Comparison of ENCODE assay signal across 8 cellular contexts in genomic region chr9:94213513-94214124, GRCh38. TPM values are rescaled to one million over a fixed set of nuclear protein-coding genes. Genes with fewer than 3 reads are reported as not detected.
DNase-seq lines count a peak whose midpoint lies in the region; ATAC-seq and TF ChIP-seq lines count a peak whose summit lies in the region.

No MANE protein-coding gene starts in this region.

- ATAC-seq in GM19328 (IDR thresholded peaks at IDR 0.05; ENCODE audit: unreplicated experiment) (peak; percentile 76), HG03571 (IDR thresholded peaks at IDR 0.05; ENCODE audit: unreplicated experiment) (peak; percentile 89)

- H3K9ac ChIP-seq in liver (ENCODE audit: low read depth in 1 of 2, low read length in 2 of 2) = no peak overlapping the region

- H3K27ac Mint-ChIP-seq in activated CD4-positive, alpha-beta T cell treated with anti-CD3 and anti-CD28 coated beads, Interleukin-2, amount 10 ng/mL, durations not matched to agents 24 days and 14 days = peak overlapping the region; percentile 64

- H3K36me3 ChIP-seq in liver (ENCODE audit: control insufficient read depth in 4 of 4, insufficient read depth in 3 of 4, low read depth in 1 of 4, low read length in 3 of 4) = no peaks in the 10 kb centered on the region

- no peak overlapping the region for H3K27ac ChIP-seq in liver (ENCODE audit: low read depth in 1 of 2, low read length in 2 of 2)

- H3K4me3 ChIP-seq in liver (ENCODE audit: low read depth in 1 of 3, low read length in 3 of 3) = no peak overlapping the region

- TF ChIP-seq RAD21 in liver (IDR thresholded peaks at IDR 0.05) = peak; percentile 98

- H3K27me3 Mint-ChIP-seq in activated CD4-positive, alpha-beta T cell treated with anti-CD3 and anti-CD28 coated beads, Interleukin-2, amount 10 ng/mL, durations not matched to agents 24 days and 14 days = peaks cover 12% of the 10 kb centered on the region

- intact Hi-C loops in activated CD4-positive, alpha-beta T cell treated with anti-CD3 and anti-CD28 coated beads, Interleukin-2, amount 10 ng/mL, durations not matched to agents 24 days and 14 days (cut with micrococcal nuclease) = loop anchor here (1.0 to 10.0 kb wide), 3 partner anchors 79 to 199 kb away; no protein-coding TSS in a partner anchor

- peak in 12 of 14 donors; percentile 3 to 68 (median 34) for DNase-seq in C1 segment of cervical spinal cord (lab: John Stamatoyannopoulos, UW)
- peak; percentile 82 for DNase-seq in NCI-H748 (lab: John Stamatoyannopoulos, UW; ENCODE audit: unreplicated experiment)
- peak; percentile 91 for DNase-seq in activated CD4-positive, alpha-beta T cell treated with anti-CD3 and anti-CD28 coated beads, Interleukin-2, amount 10 ng/mL, durations not matched to agents 24 days and 14 days
- DNase-seq in dedifferentiated amniotic fluid mesenchymal stem cell (ENCODE audit: extremely low spot score) = peak; percentile 77
- peak; percentile 38 to 55 (median 40) for DNase-seq in stimulated activated CD4-positive, alpha-beta T cell treated with anti-CD3 and anti-CD28 coated beads, TNF-alpha, amount 100 ng/mL, for 4 hours (ENCODE audit: low read depth in 3 of 3)

- 14% methylated on average over 12 of the region's 12 CpGs for WGBS in liver

- H3K4me3 Mint-ChIP-seq in activated CD4-positive, alpha-beta T cell treated with anti-CD3 and anti-CD28 coated beads, Interleukin-2, amount 10 ng/mL, durations not matched to agents 24 days and 14 days = peak overlapping the region; percentile 33

- H3K9me3 Mint-ChIP-seq in activated CD4-positive, alpha-beta T cell treated with anti-CD3 and anti-CD28 coated beads, Interleukin-2, amount 10 ng/mL, durations not matched to agents 24 days and 14 days = no peaks in the 10 kb centered on the region

- H3K36me3 Mint-ChIP-seq in activated CD4-positive, alpha-beta T cell treated with anti-CD3 and anti-CD28 coated beads, Interleukin-2, amount 10 ng/mL, durations not matched to agents 24 days and 14 days (ENCODE audit: low read depth) = no peaks in the 10 kb centered on the region

- peak; percentile 89 for TF ChIP-seq CTCF in liver (IDR thresholded peaks at IDR 0.05; ENCODE audit: low read depth, low read length, missing input control)

- peaks cover 0 to 3% (median 0%) of the 10 kb centered on the region in 4 donors for H3K4me1 ChIP-seq in liver (ENCODE audit: control insufficient read depth in 4 of 4, insufficient read depth in 4 of 4, low read length in 3 of 4)

- H3K27me3 ChIP-seq in liver (ENCODE audit: control insufficient read depth in 4 of 4, insufficient read depth in 4 of 4, low read length in 3 of 4) = no peaks in the 10 kb centered on the region

- H3K9me3 ChIP-seq in liver (ENCODE audit: control insufficient read depth in 4 of 4, low read length in 3 of 4) = no peaks in the 10 kb centered on the region

- H3K4me1 Mint-ChIP-seq in activated CD4-positive, alpha-beta T cell treated with anti-CD3 and anti-CD28 coated beads, Interleukin-2, amount 10 ng/mL, durations not matched to agents 24 days and 14 days = peaks cover 4% of the 10 kb centered on the region

TF ChIP-seq in liver, 16 proteins besides CTCF, POLR2A, EP300 and RAD21:
- TF ChIP-seq FOXA2 (IDR thresholded peaks at IDR 0.05) (no peak), NR2F2 (IDR thresholded peaks at IDR 0.05) (peak; percentile 71), RXRA (IDR thresholded peaks at IDR 0.05) (peak; percentile 33 to 59), EGR1 (IDR thresholded peaks at IDR 0.05; ENCODE audit: low read depth in 2 of 2) (no peak), HNF4A (conservative IDR thresholded peaks at IDR 0.05) (no peak)

RNA-seq across cellular contexts. Expression of gene ZNF169, which starts 45.5 kb away (rescaled TPM):
- total RNA-seq in activated CD4-positive, alpha-beta T cell treated with anti-CD3 and anti-CD28 coated beads, Interleukin-2, amount 10 ng/mL, durations not matched to agents 24 days and 14 days = 7.1 and 9.4 TPM in 2 replicates
- total RNA-seq in liver = 1 to 10 TPM; 1.9 to 4.6 TPM
- polyA plus RNA-seq in liver = under 1 TPM; 0.75 to 0.99 TPM

Comparison
In these comparisons a context has a peak if more than half of its experiments do, and no peak if none do; other contexts are left out.
1. DNase-seq: peak in every context shown above with its lines; median percentile 91 in activated CD4-positive, alpha-beta T cell treated with anti-CD3 and anti-CD28 coated beads, Interleukin-2, amount 10 ng/mL, durations not matched to agents 24 days and 14 days; 82 in NCI-H748; 77 in dedifferentiated amniotic fluid mesenchymal stem cell; 40 in stimulated activated CD4-positive, alpha-beta T cell treated with anti-CD3 and anti-CD28 coated beads, TNF-alpha, amount 100 ng/mL, for 4 hours; 34 in C1 segment of cervical spinal cord.